ENCODE assay signal across 42 cellular contexts in genomic region chr3:150928234-150928633, GRCh38. TPM values are rescaled to one million over a fixed set of nuclear protein-coding genes. Genes with fewer than 3 reads are reported as not detected.
"Had no signal": no experiment of that assay in that cellular context is flagged by ENCODE, and none has a peak within 500 bp of the region (broad histone marks: within the 10 kb centered on the region; RNA-seq: fewer than 3 reads in every experiment).

No MANE protein-coding gene starts in this region.

- H3K4me3 Mint-ChIP-seq: activated naive CD4-positive, alpha-beta T cell treated with anti-CD3 and anti-CD28 coated beads for 36 hours; activated naive CD4-positive, alpha-beta T cell treated with anti-CD3 and anti-CD28 coated beads, Interleukin-2, amount 10 ng/mL, durations not matched to agents 7 days and 5 days; activated naive CD4-positive, alpha-beta T cell treated with anti-CD3 and anti-CD28 coated beads, Interleukin-2, amount 50 U/mL, for 24 hours; activated naive CD8-positive, alpha-beta T cell; activated naive CD8-positive, alpha-beta T cell treated with anti-CD3 and anti-CD28 coated beads for 36 hours; activated naive CD8-positive, alpha-beta T cell treated with anti-CD3 and anti-CD28 coated beads, Interleukin-2, amount 10 ng/mL, durations not matched to agents 7 days and 5 days; activated naive CD8-positive, alpha-beta T cell treated with anti-CD3 and anti-CD28 coated beads, Interleukin-2, amount 50 U/mL, for 24 hours; activated T-cell treated with anti-CD3 and anti-CD28 coated beads, Interleukin-2, amount 50 U/mL, for 24 hours; activated T-cell treated with anti-CD3 and anti-CD28 coated beads, Interleukin-2, amount 50 U/mL, for 4 hours; activated T-cell treated with anti-CD3 and anti-CD28 coated beads, Interleukin-2, amount 50 U/mL, for 72 hours; activated T-helper 1 cell treated with anti-CD3 and anti-CD28 coated beads, Interleukin-12 subunit alpha, Interleukin-12 subunit beta, Interleukin-2, Interleukin-4 antibody, amounts not matched to agents 30 ng/mL and 10 ng/mL and 1 ng/mL, durations not matched to agents 14 hours and 24 hours and 36 hours; activated T-helper 17 cell treated with anti-CD3 and anti-CD28 coated beads, Interleukin-2, amount 50 U/mL, for 72 hours; brain; central memory CD8-positive, alpha-beta T cell had no signal

- H3K4me1 Mint-ChIP-seq: activated naive CD4-positive, alpha-beta T cell treated with anti-CD3 and anti-CD28 coated beads, Interleukin-2, amount 10 ng/mL, durations not matched to agents 7 days and 5 days; activated T-helper 17 cell treated with anti-CD3 and anti-CD28 coated beads, Interleukin-2, amount 50 U/mL, for 72 hours had no signal

- H3K27ac Mint-ChIP-seq: activated naive CD4-positive, alpha-beta T cell treated with anti-CD3 and anti-CD28 coated beads for 36 hours; activated naive CD4-positive, alpha-beta T cell treated with anti-CD3 and anti-CD28 coated beads, Interleukin-2, amount 10 ng/mL, durations not matched to agents 7 days and 5 days; activated naive CD4-positive, alpha-beta T cell treated with anti-CD3 and anti-CD28 coated beads, Interleukin-2, amount 50 U/mL, for 24 hours; activated naive CD8-positive, alpha-beta T cell; activated naive CD8-positive, alpha-beta T cell treated with anti-CD3 and anti-CD28 coated beads for 36 hours; activated naive CD8-positive, alpha-beta T cell treated with anti-CD3 and anti-CD28 coated beads, Interleukin-2, amount 10 ng/mL, durations not matched to agents 7 days and 5 days; activated naive CD8-positive, alpha-beta T cell treated with anti-CD3 and anti-CD28 coated beads, Interleukin-2, amount 50 U/mL, for 24 hours; activated T-cell treated with anti-CD3 and anti-CD28 coated beads, Interleukin-2, amount 50 U/mL, for 24 hours; activated T-cell treated with anti-CD3 and anti-CD28 coated beads, Interleukin-2, amount 50 U/mL, for 72 hours; activated T-helper 1 cell treated with anti-CD3 and anti-CD28 coated beads, Interleukin-12 subunit alpha, Interleukin-12 subunit beta, Interleukin-2, Interleukin-4 antibody, amounts not matched to agents 30 ng/mL and 10 ng/mL and 1 ng/mL, durations not matched to agents 14 hours and 24 hours and 36 hours; activated T-helper 17 cell treated with anti-CD3 and anti-CD28 coated beads, Interleukin-2, amount 50 U/mL, for 72 hours; activated T-helper 2 cell treated with anti-CD3 and anti-CD28 coated beads, Interferon-gamma antibody, Interleukin-2, Interleukin-4, amounts not matched to agents 10 μg/mL and 5 μg/mL and 100 μg/mL, durations not matched to agents 14 hours and 24 hours and 36 hours; brain had no signal

- ATAC-seq: activated naive CD4-positive, alpha-beta T cell treated with anti-CD3 and anti-CD28 coated beads, Interleukin-2, amount 50 U/mL, for 72 hours; activated naive CD8-positive, alpha-beta T cell treated with anti-CD3 and anti-CD28 coated beads, Interleukin-2, amount 50 U/mL, for 24 hours; activated T-cell treated with anti-CD3 and anti-CD28 coated beads, Interleukin-2, amount 50 U/mL, for 4 hours; activated T-cell treated with anti-CD3 and anti-CD28 coated beads, Interleukin-2, amount 50 U/mL, for 72 hours; activated T-helper 17 cell treated with anti-CD3 and anti-CD28 coated beads, Interleukin-2, amount 50 U/mL, for 72 hours; body of pancreas had no signal

- H3K4me1 ChIP-seq: adrenal gland, ascending aorta, breast epithelium had no signal

- H3K36me3 ChIP-seq: adrenal gland, ascending aorta, brain microvascular endothelial cell, breast epithelium, cardiac muscle cell had no signal

- H3K9me3 Mint-ChIP-seq: activated naive CD4-positive, alpha-beta T cell treated with anti-CD3 and anti-CD28 coated beads for 36 hours; activated naive CD4-positive, alpha-beta T cell treated with anti-CD3 and anti-CD28 coated beads, Interleukin-2, amount 10 ng/mL, durations not matched to agents 7 days and 5 days; activated naive CD4-positive, alpha-beta T cell treated with anti-CD3 and anti-CD28 coated beads, Interleukin-2, amount 50 U/mL, for 24 hours; activated naive CD4-positive, alpha-beta T cell treated with anti-CD3 and anti-CD28 coated beads, Interleukin-2, amount 50 U/mL, for 72 hours; activated naive CD8-positive, alpha-beta T cell treated with anti-CD3 and anti-CD28 coated beads for 36 hours; activated naive CD8-positive, alpha-beta T cell treated with anti-CD3 and anti-CD28 coated beads, Interleukin-2, amount 10 ng/mL, durations not matched to agents 7 days and 5 days; activated naive CD8-positive, alpha-beta T cell treated with anti-CD3 and anti-CD28 coated beads, Interleukin-2, amount 50 U/mL, for 24 hours; activated T-cell treated with anti-CD3 and anti-CD28 coated beads, Interleukin-2, amount 50 U/mL, for 24 hours; activated T-cell treated with anti-CD3 and anti-CD28 coated beads, Interleukin-2, amount 50 U/mL, for 4 hours; activated T-cell treated with anti-CD3 and anti-CD28 coated beads, Interleukin-2, amount 50 U/mL, for 72 hours; activated T-helper 1 cell treated with anti-CD3 and anti-CD28 coated beads, Interleukin-12 subunit alpha, Interleukin-12 subunit beta, Interleukin-2, Interleukin-4 antibody, amounts not matched to agents 30 ng/mL and 10 ng/mL and 1 ng/mL, durations not matched to agents 14 hours and 24 hours and 36 hours; activated T-helper 17 cell treated with anti-CD3 and anti-CD28 coated beads, Interleukin-2, amount 50 U/mL, for 72 hours; activated T-helper 2 cell treated with anti-CD3 and anti-CD28 coated beads, Interferon-gamma antibody, Interleukin-2, Interleukin-4, amounts not matched to agents 10 μg/mL and 5 μg/mL and 100 μg/mL, durations not matched to agents 14 hours and 24 hours and 36 hours; brain; central memory CD8-positive, alpha-beta T cell had no signal

- H3K27me3 ChIP-seq: adrenal gland, ascending aorta, body of pancreas, cardiac muscle cell had no signal

- H3K36me3 Mint-ChIP-seq: activated naive CD4-positive, alpha-beta T cell treated with anti-CD3 and anti-CD28 coated beads, Interleukin-2, amount 10 ng/mL, durations not matched to agents 7 days and 5 days; activated naive CD4-positive, alpha-beta T cell treated with anti-CD3 and anti-CD28 coated beads, Interleukin-2, amount 50 U/mL, for 24 hours; activated naive CD4-positive, alpha-beta T cell treated with anti-CD3 and anti-CD28 coated beads, Interleukin-2, amount 50 U/mL, for 72 hours; activated naive CD8-positive, alpha-beta T cell; activated naive CD8-positive, alpha-beta T cell treated with anti-CD3 and anti-CD28 coated beads for 36 hours; activated naive CD8-positive, alpha-beta T cell treated with anti-CD3 and anti-CD28 coated beads, Interleukin-2, amount 10 ng/mL, durations not matched to agents 7 days and 5 days; brain had no signal

- H3K4me3 ChIP-seq: adrenal gland, ascending aorta, body of pancreas, breast epithelium, cardiac muscle cell had no signal

- H3K27me3 Mint-ChIP-seq: brain had no signal

- DNase-seq: activated effector memory CD4-positive, alpha-beta T cell treated with anti-CD3 and anti-CD28 coated beads, Interleukin-2, amount 50 U/mL, for 16 hours; activated effector memory CD4-positive, alpha-beta T cell treated with Interleukin-2 at 50 U/mL for 16 hours; activated gamma-delta T cell; activated gamma-delta T cell treated with Interleukin-2 at 50 U/mL for 16 hours; activated naive CD4-positive, alpha-beta T cell; activated naive CD4-positive, alpha-beta T cell treated with anti-CD3 and anti-CD28 coated beads for 36 hours; activated naive CD4-positive, alpha-beta T cell treated with anti-CD3 and anti-CD28 coated beads, Interleukin-2, amount 10 ng/mL, durations not matched to agents 7 days and 5 days; activated naive CD4-positive, alpha-beta T cell treated with anti-CD3 and anti-CD28 coated beads, Interleukin-2, amount 50 U/mL, for 16 hours; activated naive CD4-positive, alpha-beta T cell treated with Interleukin-2 at 50 U/mL for 16 hours; activated naive CD8-positive, alpha-beta T cell treated with anti-CD3 and anti-CD28 coated beads for 36 hours; activated naive CD8-positive, alpha-beta T cell treated with anti-CD3 and anti-CD28 coated beads, Interleukin-2, amount 10 ng/mL, durations not matched to agents 7 days and 5 days; activated naive CD8-positive, alpha-beta T cell treated with anti-CD3 and anti-CD28 coated beads, Interleukin-2, amount 50 U/mL, for 24 hours; activated T-cell treated with anti-CD3 and anti-CD28 coated beads, Interleukin-2, amount 50 U/mL, for 1 hour; activated T-cell treated with anti-CD3 and anti-CD28 coated beads, Interleukin-2, amount 50 U/mL, for 24 hours; activated T-cell treated with anti-CD3 and anti-CD28 coated beads, Interleukin-2, amount 50 U/mL, for 4 hours; activated T-cell treated with anti-CD3 and anti-CD28 coated beads, Interleukin-2, amount 50 U/mL, for 48 hours; activated T-cell treated with anti-CD3 and anti-CD28 coated beads, Interleukin-2, amount 50 U/mL, for 72 hours; adrenal gland; amniotic stem cell; amygdala; aorta; body of pancreas; brain microvascular endothelial cell; central memory CD4-positive, alpha-beta T cell; cerebellar nuclear complex had no signal

- H3K27ac ChIP-seq: adrenal gland, ascending aorta, body of pancreas, brain microvascular endothelial cell, breast epithelium, cardiac muscle cell had no signal

- H3K9me3 ChIP-seq: adrenal gland, ascending aorta, body of pancreas, breast epithelium had no signal

RNA-seq across cellular contexts. Expression of gene MINDY4B, which starts 23.0 kb away (rescaled TPM):
- total RNA-seq: activated naive CD4-positive, alpha-beta T cell treated with anti-CD3 and anti-CD28 coated beads for 36 hours; activated naive CD4-positive, alpha-beta T cell treated with anti-CD3 and anti-CD28 coated beads, Interleukin-2, amount 50 U/mL, for 72 hours; activated naive CD8-positive, alpha-beta T cell treated with anti-CD3 and anti-CD28 coated beads for 36 hours; activated naive CD8-positive, alpha-beta T cell treated with anti-CD3 and anti-CD28 coated beads, Interleukin-2, amount 10 ng/mL, durations not matched to agents 7 days and 5 days; activated T-cell treated with anti-CD3 and anti-CD28 coated beads, Interleukin-2, amount 50 U/mL, for 4 hours; activated T-cell treated with anti-CD3 and anti-CD28 coated beads, Interleukin-2, amount 50 U/mL, for 72 hours; activated T-helper 1 cell treated with anti-CD3 and anti-CD28 coated beads, Interleukin-12 subunit alpha, Interleukin-12 subunit beta, Interleukin-2, Interleukin-4 antibody, amounts not matched to agents 30 ng/mL and 10 ng/mL and 1 ng/mL, durations not matched to agents 14 hours and 24 hours and 36 hours; activated T-helper 17 cell treated with anti-CD3 and anti-CD28 coated beads, Interleukin-2, amount 50 U/mL, for 72 hours; activated T-helper 2 cell treated with anti-CD3 and anti-CD28 coated beads, Interferon-gamma antibody, Interleukin-2, Interleukin-4, amounts not matched to agents 10 μg/mL and 5 μg/mL and 100 μg/mL, durations not matched to agents 14 hours and 24 hours and 36 hours; aorta; ascending aorta; astrocyte; body of pancreas; breast epithelium; bronchial epithelial cell; cardiac muscle cell; cardiac septum; cerebellum; chondrocyte had no signal
- polyA plus RNA-seq: adipose tissue, aorta, cardiac muscle cell had no signal

RNA-seq across cellular contexts. Expression of gene CLRN1, which starts 44.3 kb away (rescaled TPM):
- total RNA-seq: activated naive CD4-positive, alpha-beta T cell treated with anti-CD3 and anti-CD28 coated beads for 36 hours; activated naive CD4-positive, alpha-beta T cell treated with anti-CD3 and anti-CD28 coated beads, Interleukin-2, amount 50 U/mL, for 72 hours; activated naive CD8-positive, alpha-beta T cell treated with anti-CD3 and anti-CD28 coated beads for 36 hours; activated naive CD8-positive, alpha-beta T cell treated with anti-CD3 and anti-CD28 coated beads, Interleukin-2, amount 10 ng/mL, durations not matched to agents 7 days and 5 days; activated T-cell treated with anti-CD3 and anti-CD28 coated beads, Interleukin-2, amount 50 U/mL, for 4 hours; activated T-cell treated with anti-CD3 and anti-CD28 coated beads, Interleukin-2, amount 50 U/mL, for 72 hours; activated T-helper 1 cell treated with anti-CD3 and anti-CD28 coated beads, Interleukin-12 subunit alpha, Interleukin-12 subunit beta, Interleukin-2, Interleukin-4 antibody, amounts not matched to agents 30 ng/mL and 10 ng/mL and 1 ng/mL, durations not matched to agents 14 hours and 24 hours and 36 hours; activated T-helper 17 cell treated with anti-CD3 and anti-CD28 coated beads, Interleukin-2, amount 50 U/mL, for 72 hours; activated T-helper 2 cell treated with anti-CD3 and anti-CD28 coated beads, Interferon-gamma antibody, Interleukin-2, Interleukin-4, amounts not matched to agents 10 μg/mL and 5 μg/mL and 100 μg/mL, durations not matched to agents 14 hours and 24 hours and 36 hours; aorta; ascending aorta; astrocyte; body of pancreas; breast epithelium; bronchial epithelial cell; cardiac muscle cell; cardiac septum; cerebellum; chondrocyte had no signal
- polyA plus RNA-seq: adipose tissue, aorta, cardiac muscle cell had no signal
